In genomic region chr11:24748261-24748660, GRCh38 we compare ENCODE assay signal across 1 cellular context.
TF ChIP-seq lines count a peak whose summit lies in the region.

No MANE protein-coding gene starts in this region.

TF ChIP-seq in WTC11, 78 proteins besides CTCF, POLR2A, EP300 and RAD21 (continued from another document):
- TF ChIP-seq CREM (CRISPR knock-in tag; IDR thresholded peaks at IDR 0.05) (no peak), ZBTB21 (CRISPR knock-in tag; IDR thresholded peaks at IDR 0.05; ENCODE audit: borderline replicate concordance) (no peak), CREB1 (CRISPR knock-in tag; IDR thresholded peaks at IDR 0.05) (no peak)
- TF ChIP-seq, protein P1, sequence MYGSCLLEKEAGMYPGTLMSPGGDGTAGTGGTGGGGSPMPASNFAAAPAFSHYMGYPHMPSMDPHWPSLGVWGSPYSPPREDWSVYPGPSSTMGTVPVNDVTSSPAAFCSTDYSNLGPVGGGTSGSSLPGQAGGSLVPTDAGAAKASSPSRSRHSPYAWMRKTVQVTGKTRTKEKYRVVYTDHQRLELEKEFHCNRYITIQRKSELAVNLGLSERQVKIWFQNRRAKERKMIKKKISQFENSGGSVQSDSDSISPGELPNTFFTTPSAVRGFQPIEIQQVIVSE (CRISPR knock-in tag; IDR thresholded peaks at IDR 0.05; ENCODE audit: borderline replicate concordance), result no peak
